21 cellular contexts compared by ENCODE assay signal in the genomic region with DNA sequence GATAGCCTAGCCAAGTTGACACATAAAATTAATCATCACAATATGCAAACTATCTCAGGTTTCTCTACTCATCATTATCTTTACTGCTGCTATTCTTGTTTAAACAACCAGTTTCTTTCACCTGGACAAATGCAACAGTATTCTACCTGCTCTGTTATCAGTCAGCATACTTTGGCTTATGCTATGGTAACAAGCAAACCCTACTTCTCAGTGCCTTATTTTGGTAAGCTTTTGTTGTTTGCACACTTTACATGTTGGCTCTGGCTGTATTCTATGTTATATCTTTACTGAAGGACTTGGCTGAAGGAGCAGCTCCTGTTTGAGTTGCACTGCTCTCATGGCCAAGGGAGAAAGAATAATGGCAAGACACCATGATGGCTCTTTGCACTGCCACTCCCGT.
"Had no signal": no experiment of that assay in that cellular context is flagged by ENCODE, and none has a peak within 500 bp of the region (broad histone marks: within the 10 kb centered on the region; RNA-seq: fewer than 3 reads in every experiment).

No MANE protein-coding gene starts in this region.

- DNase-seq: KBM-7; MG63; NCI-H1092; NCI-H1105 treated with DMSO at 0.1 percent for 48 hours; NCI-H1417 treated with DMSO at 0.1 percent for 48 hours; NCI-H146; NCI-H1694 treated with DMSO at 0.1 percent for 48 hours; NCI-H1930; NCI-H2081; NCI-H2107; NCI-H2227 treated with DMSO at 0.1 percent for 48 hours; NCI-H524; NCI-H748 treated with DMSO at 0.1 percent for 48 hours; NK-92 treated with Interleukin-12 subunit alpha and Interleukin-12 subunit beta, amount 100 ng/mL, for 24 hours; PC-9; Peyer's patch; SHP77 treated with DMSO at 0.1 percent for 48 hours; SJCRH30 had no signal

- H3K4me1 ChIP-seq: Peyer's patch, SJCRH30 had no signal

- H3K4me2 ChIP-seq: PC-9 had no signal

- H3K9me3 ChIP-seq: MG63, Peyer's patch, SJCRH30 had no signal

- H3K36me3 ChIP-seq: MG63, Peyer's patch, SJCRH30 had no signal

- H3K27ac ChIP-seq: HL-60, PC-9, Peyer's patch, SJCRH30, SK-N-MC had no signal

- H3K4me3 ChIP-seq: MG63, PC-9, Peyer's patch, SJCRH30, SK-N-MC had no signal

- H3K27me3 ChIP-seq: MG63, Peyer's patch, SJCRH30 had no signal

- ATAC-seq: Right ventricle myocardium inferior had no signal

- H2AFZ ChIP-seq: PC-9 had no signal
